ENCODE assay signal across 1 cellular context in genomic region chr14:37594916-37595808, GRCh38.
TF ChIP-seq lines count a peak whose summit lies in the region.

TSS of gene FOXA1 (minus strand) at chr14:37595249. CDS start at chr14:37594972, 277 bp downstream.
TSS of gene TTC6 (plus strand) at chr14:37595629. CDS start at chr14:37622065, 26,436 bp downstream.

TF ChIP-seq in WTC11, 78 proteins besides CTCF, POLR2A, EP300 and RAD21 (continued from another document):
- TF ChIP-seq STAT6 (CRISPR knock-in tag; conservative IDR thresholded peaks at IDR 0.05; ENCODE audit: low read depth) (no peak), PREB (CRISPR knock-in tag; IDR thresholded peaks at IDR 0.05; ENCODE audit: borderline replicate concordance) (no peak), FOXP1 (CRISPR knock-in tag; IDR thresholded peaks at IDR 0.05; ENCODE audit: borderline replicate concordance) (no peak), ZNF671 (CRISPR knock-in tag; IDR thresholded peaks at IDR 0.05) (no peak), PRDM15 (CRISPR knock-in tag; IDR thresholded peaks at IDR 0.05) (no peak), GABPB1 (CRISPR knock-in tag; IDR thresholded peaks at IDR 0.05) (no peak; the same call in 1 of the 2 replicates)
